ENCODE assay signal across 8 cellular contexts in the genomic region with DNA sequence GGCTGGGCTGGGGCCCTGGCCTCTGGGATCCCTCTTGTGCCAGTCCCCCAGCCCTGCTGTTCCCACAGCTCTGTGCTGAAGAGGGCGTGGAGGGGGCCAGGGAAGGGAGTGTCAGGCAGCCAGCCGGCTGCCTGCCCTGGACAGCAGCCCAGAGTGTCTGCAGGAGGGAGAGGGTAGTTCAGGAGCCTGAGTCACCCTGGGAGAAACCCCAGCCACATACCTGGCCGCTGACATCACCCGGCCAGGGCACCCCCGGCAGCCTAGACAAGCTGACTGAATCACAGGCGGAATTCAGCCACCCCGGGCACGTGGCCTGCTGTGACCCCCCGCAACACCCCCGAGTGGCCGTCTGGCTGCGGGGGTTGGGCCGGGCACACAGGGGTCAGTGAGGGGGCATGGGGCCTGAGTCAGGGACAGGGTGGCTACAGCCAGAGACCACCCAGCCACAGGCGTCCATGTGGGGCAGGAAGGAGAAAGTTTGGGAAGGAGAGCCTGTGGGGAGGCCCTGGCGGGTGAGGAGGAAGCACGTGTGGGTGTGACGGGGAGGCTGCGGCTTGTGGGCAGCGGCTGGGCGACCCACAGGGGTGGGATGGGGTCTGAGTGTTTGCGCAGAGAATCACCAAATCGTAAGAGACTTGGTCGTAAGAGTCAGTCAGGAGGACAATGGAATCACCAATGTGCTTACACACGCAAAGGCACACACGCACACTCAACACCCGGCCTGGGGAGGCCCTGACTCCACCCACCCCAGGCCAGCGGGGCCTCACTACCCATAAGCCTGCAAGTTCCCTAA.
DNase-seq lines count a peak whose midpoint lies in the region; FAIRE-seq and TF ChIP-seq lines count a peak whose summit lies in the region.

No MANE protein-coding gene starts in this region.

- H3K27ac ChIP-seq in HUES48 (ENCODE audit: low read depth, low read length) = peak overlapping the region; percentile 91

- no peaks in the 10 kb centered on the region for H3K9me3 ChIP-seq in HUES48 (ENCODE audit: control insufficient read depth, insufficient read depth, low read length)

- peaks cover 5% of the 10 kb centered on the region for H3K4me1 ChIP-seq in HUES48 (ENCODE audit: control insufficient read depth, insufficient read depth, low read length)

- no peaks in the 10 kb centered on the region for H3K36me3 ChIP-seq in HUES48 (ENCODE audit: control insufficient read depth, insufficient read depth, low read length)

- peaks cover 16% of the 10 kb centered on the region for H3K27me3 ChIP-seq in HUES48 (ENCODE audit: control insufficient read depth, insufficient read depth, low read length)

- no peak for FAIRE-seq in GM19239 (lab: Jason Lieb, UNC)

- no peak overlapping the region for H3K4me3 ChIP-seq in HUES48 (ENCODE audit: low read depth, low read length)
- no peak overlapping the region for H3K4me3 ChIP-seq in cardiac fibroblast (replicated peaks in 1 of 2; ENCODE audit: low read depth in 2 of 2, low read length in 2 of 2)

- TF ChIP-seq CTCF in cardiac fibroblast (IDR thresholded peaks at IDR 0.05; ENCODE audit: low read depth, low read length) = no peak

- peak; percentile 74 for DNase-seq in DMS53 treated with DMSO at 0.1 percent for 48 hours (lab: John Stamatoyannopoulos, UW; ENCODE audit: unreplicated experiment)
- DNase-seq in T-helper 22 cell (ENCODE audit: low read depth) = peak; percentile 74
- DNase-seq in cardiac fibroblast (ENCODE audit: low read depth in 2 of 2) = peak; percentile 99 to 100
- peak; percentile 100 for DNase-seq in kidney tubule cell (ENCODE audit: low spot score)
- peak; percentile 58 to 64 for DNase-seq in stimulated activated CD4-positive, alpha-beta T cell treated with anti-CD3 and anti-CD28 coated beads, Interleukin-2, amount 100 ng/mL, for 24 hours
- no peak for DNase-seq in GM19239 (ENCODE audit: insufficient read length, low spot score)
- DNase-seq in D341Med (ENCODE audit: low spot score) = no peak

- peak overlapping the region; percentile 67 for H3K9ac ChIP-seq in HUES48 (ENCODE audit: low read depth, low read length)

Comparison
In these comparisons a context has a peak if more than half of its experiments do, and no peak if none do; other contexts are left out.
1. DNase-seq: peak in DMS53 treated with DMSO at 0.1 percent for 48 hours (single experiment), T-helper 22 cell (single experiment), cardiac fibroblast (2 of 2), kidney tubule cell (single experiment) and stimulated activated CD4-positive, alpha-beta T cell treated with anti-CD3 and anti-CD28 coated beads, Interleukin-2, amount 100 ng/mL, for 24 hours (2 of 2); none in GM19239 (single experiment) and D341Med (single experiment).